1 cellular context compared by ENCODE assay signal in genomic region chr19:6372594-6373095, GRCh38.
TF ChIP-seq lines count a peak whose summit lies in the region.

A gene with protein sequence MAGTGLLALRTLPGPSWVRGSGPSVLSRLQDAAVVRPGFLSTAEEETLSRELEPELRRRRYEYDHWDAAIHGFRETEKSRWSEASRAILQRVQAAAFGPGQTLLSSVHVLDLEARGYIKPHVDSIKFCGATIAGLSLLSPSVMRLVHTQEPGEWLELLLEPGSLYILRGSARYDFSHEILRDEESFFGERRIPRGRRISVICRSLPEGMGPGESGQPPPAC (plus strand): TSS chr19:6372794. CDS start chr19:6372821, 27 bp downstream.

TF ChIP-seq in K562, 482 proteins besides CTCF, POLR2A, EP300 and RAD21 (continued from another document and continues in another):
- TF ChIP-seq, protein P1, sequence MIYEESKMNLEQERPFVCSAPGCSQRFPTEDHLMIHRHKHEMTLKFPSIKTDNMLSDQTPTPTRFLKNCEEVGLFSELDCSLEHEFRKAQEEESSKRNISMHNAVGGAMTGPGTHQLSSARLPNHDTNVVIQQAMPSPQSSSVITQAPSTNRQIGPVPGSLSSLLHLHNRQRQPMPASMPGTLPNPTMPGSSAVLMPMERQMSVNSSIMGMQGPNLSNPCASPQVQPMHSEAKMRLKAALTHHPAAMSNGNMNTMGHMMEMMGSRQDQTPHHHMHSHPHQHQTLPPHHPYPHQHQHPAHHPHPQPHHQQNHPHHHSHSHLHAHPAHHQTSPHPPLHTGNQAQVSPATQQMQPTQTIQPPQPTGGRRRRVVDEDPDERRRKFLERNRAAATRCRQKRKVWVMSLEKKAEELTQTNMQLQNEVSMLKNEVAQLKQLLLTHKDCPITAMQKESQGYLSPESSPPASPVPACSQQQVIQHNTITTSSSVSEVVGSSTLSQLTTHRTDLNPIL (CRISPR knock-in tag; IDR thresholded peaks at IDR 0.05) = no peak
- TF ChIP-seq CTBP1 (IDR thresholded peaks at IDR 0.05; ENCODE audit: borderline replicate concordance) (no peak; the same call in 1 of the 2 replicates), ZNF444 (CRISPR knock-in tag; IDR thresholded peaks at IDR 0.05) (no peak), NCOA6 (IDR thresholded peaks at IDR 0.05) (no peak), ASH1L (IDR thresholded peaks at IDR 0.05; ENCODE audit: borderline replicate concordance, low read depth, partially characterized antibody) (peak; percentile 100), JUNB (CRISPR knock-in tag; conservative IDR thresholded peaks at IDR 0.05) (no peak), WHSC1 (IDR thresholded peaks at IDR 0.05; ENCODE audit: low read length) (no peak), GTF2E2 (tag; IDR thresholded peaks at IDR 0.05) (peak; percentile 13; the same call in 1 of the 2 replicates), CREB1 (IDR thresholded peaks at IDR 0.05) (no peak), CREB1 (CRISPR knock-in tag; IDR thresholded peaks at IDR 0.05) (no peak), TBL1XR1 (IDR thresholded peaks at IDR 0.05; ENCODE audit: low read length in 2 of 2) (no peak), SFPQ (IDR thresholded peaks at IDR 0.05; ENCODE audit: low read depth, low read length) (no peak), ZSCAN32 (CRISPR knock-in tag; IDR thresholded peaks at IDR 0.05) (no peak), ZNF184 (CRISPR knock-in tag; IDR thresholded peaks at IDR 0.05) (no peak), FOXJ3 (CRISPR knock-in tag; IDR thresholded peaks at IDR 0.05) (no peak), YY1 (IDR thresholded peaks at IDR 0.05; ENCODE audit: borderline replicate concordance in 1 of 3, control insufficient read depth in 1 of 3, extremely low read depth in 1 of 3, insufficient read depth in 3 of 3, insufficient read length in 1 of 3, insufficient replicate concordance in 2 of 3, low read depth in 1 of 3, low read length in 2 of 3) (peak; percentile 41 to 85 (median 67)), LARP7 (IDR thresholded peaks at IDR 0.05) (no peak), PRMT5 (CRISPR knock-in tag; IDR thresholded peaks at IDR 0.05) (no peak), JUN (IDR thresholded peaks at IDR 0.05; ENCODE audit: borderline replicate concordance, low read depth, low read length) (no peak), JUN (CRISPR knock-in tag; IDR thresholded peaks at IDR 0.05; ENCODE audit: borderline replicate concordance) (no peak), OTX1 (CRISPR knock-in tag; IDR thresholded peaks at IDR 0.05) (0 out of 2 replicates have a peak, but pooled peaks have one; percentile 14), ILF3 (IDR thresholded peaks at IDR 0.05; ENCODE audit: borderline replicate concordance) (no peak), ZNF12 (CRISPR knock-in tag; IDR thresholded peaks at IDR 0.05) (peak; percentile 21; the same call in 1 of the 2 replicates), NCOA2 (IDR thresholded peaks at IDR 0.05; ENCODE audit: partially characterized antibody in 2 of 2) (no peak), TOE1 (IDR thresholded peaks at IDR 0.05; ENCODE audit: borderline replicate concordance) (no peak), TOE1 (CRISPR knock-in tag; IDR thresholded peaks at IDR 0.05; ENCODE audit: borderline replicate concordance, low read depth) (no peak), MAZ (CRISPR knock-in tag; conservative IDR thresholded peaks at IDR 0.05 in 1 of 2, IDR thresholded peaks at IDR 0.05 in 1 of 2) (peak in 1 of 2 experiments; percentile 75; a peak in 3 of 4 replicates), PHF20 (IDR thresholded peaks at IDR 0.05; ENCODE audit: partially characterized antibody) (peak; percentile 59), ETS1 (conservative IDR thresholded peaks at IDR 0.05; ENCODE audit: control insufficient read depth, low read depth, low read length) (0 out of 2 replicates have a peak, but pooled peaks have one; percentile 33), ZBTB1 (CRISPR knock-in tag; IDR thresholded peaks at IDR 0.05; ENCODE audit: borderline replicate concordance, low read depth) (no peak), ZNF253 (CRISPR knock-in tag; conservative IDR thresholded peaks at IDR 0.05) (no peak), SUPT5H (IDR thresholded peaks at IDR 0.05) (peak; percentile 82), SMARCE1 (IDR thresholded peaks at IDR 0.05) (no peak), HDAC8 (tag; IDR thresholded peaks at IDR 0.05) (no peak), ZNF324 (CRISPR knock-in tag; IDR thresholded peaks at IDR 0.05) (no peak), ZBTB8A (IDR thresholded peaks at IDR 0.05; ENCODE audit: partially characterized antibody) (no peak), DMBX1 (CRISPR knock-in tag; IDR thresholded peaks at IDR 0.05; ENCODE audit: borderline replicate concordance) (no peak), ZNF780A (CRISPR knock-in tag; IDR thresholded peaks at IDR 0.05) (no peak)
- TF ChIP-seq, protein P2, sequence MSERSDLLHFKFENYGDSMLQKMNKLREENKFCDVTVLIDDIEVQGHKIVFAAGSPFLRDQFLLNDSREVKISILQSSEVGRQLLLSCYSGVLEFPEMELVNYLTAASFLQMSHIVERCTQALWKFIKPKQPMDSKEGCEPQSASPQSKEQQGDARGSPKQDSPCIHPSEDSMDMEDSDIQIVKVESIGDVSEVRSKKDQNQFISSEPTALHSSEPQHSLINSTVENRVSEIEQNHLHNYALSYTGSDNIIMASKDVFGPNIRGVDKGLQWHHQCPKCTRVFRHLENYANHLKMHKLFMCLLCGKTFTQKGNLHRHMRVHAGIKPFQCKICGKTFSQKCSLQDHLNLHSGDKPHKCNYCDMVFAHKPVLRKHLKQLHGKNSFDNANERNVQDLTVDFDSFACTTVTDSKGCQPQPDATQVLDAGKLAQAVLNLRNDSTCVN (CRISPR knock-in tag; IDR thresholded peaks at IDR 0.05) = 0 out of 2 replicates have a peak, but pooled peaks have one; percentile 76
- TF ChIP-seq, protein P3, sequence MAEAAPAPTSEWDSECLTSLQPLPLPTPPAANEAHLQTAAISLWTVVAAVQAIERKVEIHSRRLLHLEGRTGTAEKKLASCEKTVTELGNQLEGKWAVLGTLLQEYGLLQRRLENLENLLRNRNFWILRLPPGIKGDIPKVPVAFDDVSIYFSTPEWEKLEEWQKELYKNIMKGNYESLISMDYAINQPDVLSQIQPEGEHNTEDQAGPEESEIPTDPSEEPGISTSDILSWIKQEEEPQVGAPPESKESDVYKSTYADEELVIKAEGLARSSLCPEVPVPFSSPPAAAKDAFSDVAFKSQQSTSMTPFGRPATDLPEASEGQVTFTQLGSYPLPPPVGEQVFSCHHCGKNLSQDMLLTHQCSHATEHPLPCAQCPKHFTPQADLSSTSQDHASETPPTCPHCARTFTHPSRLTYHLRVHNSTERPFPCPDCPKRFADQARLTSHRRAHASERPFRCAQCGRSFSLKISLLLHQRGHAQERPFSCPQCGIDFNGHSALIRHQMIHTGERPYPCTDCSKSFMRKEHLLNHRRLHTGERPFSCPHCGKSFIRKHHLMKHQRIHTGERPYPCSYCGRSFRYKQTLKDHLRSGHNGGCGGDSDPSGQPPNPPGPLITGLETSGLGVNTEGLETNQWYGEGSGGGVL (CRISPR knock-in tag; IDR thresholded peaks at IDR 0.05) = no peak
- TF ChIP-seq, protein P4, sequence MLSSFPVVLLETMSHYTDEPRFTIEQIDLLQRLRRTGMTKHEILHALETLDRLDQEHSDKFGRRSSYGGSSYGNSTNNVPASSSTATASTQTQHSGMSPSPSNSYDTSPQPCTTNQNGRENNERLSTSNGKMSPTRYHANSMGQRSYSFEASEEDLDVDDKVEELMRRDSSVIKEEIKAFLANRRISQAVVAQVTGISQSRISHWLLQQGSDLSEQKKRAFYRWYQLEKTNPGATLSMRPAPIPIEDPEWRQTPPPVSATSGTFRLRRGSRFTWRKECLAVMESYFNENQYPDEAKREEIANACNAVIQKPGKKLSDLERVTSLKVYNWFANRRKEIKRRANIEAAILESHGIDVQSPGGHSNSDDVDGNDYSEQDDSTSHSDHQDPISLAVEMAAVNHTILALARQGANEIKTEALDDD (IDR thresholded peaks at IDR 0.05) = no peak
- TF ChIP-seq, protein P5, sequence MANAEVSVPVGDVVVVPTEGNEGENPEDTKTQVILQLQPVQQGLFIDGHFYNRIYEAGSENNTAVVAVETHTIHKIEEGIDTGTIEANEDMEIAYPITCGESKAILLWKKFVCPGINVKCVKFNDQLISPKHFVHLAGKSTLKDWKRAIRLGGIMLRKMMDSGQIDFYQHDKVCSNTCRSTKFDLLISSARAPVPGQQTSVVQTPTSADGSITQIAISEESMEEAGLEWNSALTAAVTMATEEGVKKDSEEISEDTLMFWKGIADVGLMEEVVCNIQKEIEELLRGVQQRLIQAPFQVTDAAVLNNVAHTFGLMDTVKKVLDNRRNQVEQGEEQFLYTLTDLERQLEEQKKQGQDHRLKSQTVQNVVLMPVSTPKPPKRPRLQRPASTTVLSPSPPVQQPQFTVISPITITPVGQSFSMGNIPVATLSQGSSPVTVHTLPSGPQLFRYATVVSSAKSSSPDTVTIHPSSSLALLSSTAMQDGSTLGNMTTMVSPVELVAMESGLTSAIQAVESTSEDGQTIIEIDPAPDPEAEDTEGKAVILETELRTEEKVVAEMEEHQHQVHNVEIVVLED (CRISPR knock-in tag; IDR thresholded peaks at IDR 0.05) = no peak
- TF ChIP-seq, protein P6, sequence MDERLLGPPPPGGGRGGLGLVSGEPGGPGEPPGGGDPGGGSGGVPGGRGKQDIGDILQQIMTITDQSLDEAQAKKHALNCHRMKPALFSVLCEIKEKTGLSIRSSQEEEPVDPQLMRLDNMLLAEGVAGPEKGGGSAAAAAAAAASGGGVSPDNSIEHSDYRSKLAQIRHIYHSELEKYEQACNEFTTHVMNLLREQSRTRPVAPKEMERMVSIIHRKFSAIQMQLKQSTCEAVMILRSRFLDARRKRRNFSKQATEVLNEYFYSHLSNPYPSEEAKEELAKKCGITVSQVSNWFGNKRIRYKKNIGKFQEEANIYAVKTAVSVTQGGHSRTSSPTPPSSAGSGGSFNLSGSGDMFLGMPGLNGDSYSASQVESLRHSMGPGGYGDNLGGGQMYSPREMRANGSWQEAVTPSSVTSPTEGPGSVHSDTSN (CRISPR knock-in tag; IDR thresholded peaks at IDR 0.05; ENCODE audit: low read depth) = no peak
- TF ChIP-seq, protein P6 (tag; conservative IDR thresholded peaks at IDR 0.05; ENCODE audit: low read depth) = no peak; the same call in 1 of the 2 replicates
- TF ChIP-seq, protein P7, sequence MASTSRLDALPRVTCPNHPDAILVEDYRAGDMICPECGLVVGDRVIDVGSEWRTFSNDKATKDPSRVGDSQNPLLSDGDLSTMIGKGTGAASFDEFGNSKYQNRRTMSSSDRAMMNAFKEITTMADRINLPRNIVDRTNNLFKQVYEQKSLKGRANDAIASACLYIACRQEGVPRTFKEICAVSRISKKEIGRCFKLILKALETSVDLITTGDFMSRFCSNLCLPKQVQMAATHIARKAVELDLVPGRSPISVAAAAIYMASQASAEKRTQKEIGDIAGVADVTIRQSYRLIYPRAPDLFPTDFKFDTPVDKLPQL (IDR thresholded peaks at IDR 0.05; ENCODE audit: extremely low read depth, insufficient read length) = no peak
